37 cellular contexts compared by ENCODE assay signal in genomic region chr14:24387014-24387355, GRCh38. TPM values are rescaled to one million over a fixed set of nuclear protein-coding genes. Genes with fewer than 3 reads are reported as not detected.
"Had no signal": no experiment of that assay in that cellular context is flagged by ENCODE, and none has a peak within 500 bp of the region (broad histone marks: within the 10 kb centered on the region; RNA-seq: fewer than 3 reads in every experiment).

No MANE protein-coding gene starts in this region.

- H3K4me3 Mint-ChIP-seq: activated B cell treated with CpG ODN at 0.5 μM for 24 hours; activated CD4-positive, alpha-beta memory T cell treated with anti-CD3 and anti-CD28 coated beads, Interleukin-2, amount 10 ng/mL, durations not matched to agents 7 days and 5 days; activated CD4-positive, alpha-beta T cell treated with anti-CD3 and anti-CD28 coated beads, Interleukin-2, amount 10 ng/mL, durations not matched to agents 7 days and 5 days; activated CD8-positive, alpha-beta memory T cell treated with anti-CD3 and anti-CD28 coated beads, Interleukin-2, amount 10 ng/mL, durations not matched to agents 7 days and 5 days; activated CD8-positive, alpha-beta T cell treated with anti-CD3 and anti-CD28 coated beads, Interleukin-2, amount 10 ng/mL, durations not matched to agents 7 days and 5 days; activated naive CD4-positive, alpha-beta T cell treated with anti-CD3 and anti-CD28 coated beads, Interleukin-2, amount 10 ng/mL, durations not matched to agents 7 days and 5 days; activated naive CD4-positive, alpha-beta T cell treated with anti-CD3 and anti-CD28 coated beads, Interleukin-2, amount 50 U/mL, for 24 hours; activated naive CD8-positive, alpha-beta T cell; activated naive CD8-positive, alpha-beta T cell treated with anti-CD3 and anti-CD28 coated beads, Interleukin-2, amount 10 ng/mL, durations not matched to agents 7 days and 5 days; activated naive CD8-positive, alpha-beta T cell treated with anti-CD3 and anti-CD28 coated beads, Interleukin-2, amount 50 U/mL, for 24 hours; activated T-cell treated with anti-CD3 and anti-CD28 coated beads, Interleukin-2, amount 50 U/mL, for 24 hours; brain; central memory CD8-positive, alpha-beta T cell; T-helper 1 cell treated with Interleukin-12 subunit alpha and Interleukin-12 subunit beta and Interleukin-4 antibody, amounts not matched to agents 30 μg/mL and 1 μg/mL, for 36 hours; T-helper 2 cell treated with Interferon-gamma antibody and Interleukin-4, amounts not matched to agents 5 μg/mL and 100 μg/mL, for 36 hours had no signal

- H3K36me3 Mint-ChIP-seq: activated CD8-positive, alpha-beta memory T cell treated with anti-CD3 and anti-CD28 coated beads, Interleukin-2, amount 10 ng/mL, durations not matched to agents 7 days and 5 days; activated naive CD4-positive, alpha-beta T cell treated with anti-CD3 and anti-CD28 coated beads, Interleukin-2, amount 10 ng/mL, durations not matched to agents 7 days and 5 days; activated naive CD4-positive, alpha-beta T cell treated with anti-CD3 and anti-CD28 coated beads, Interleukin-2, amount 50 U/mL, for 24 hours; activated naive CD8-positive, alpha-beta T cell; activated naive CD8-positive, alpha-beta T cell treated with anti-CD3 and anti-CD28 coated beads, Interleukin-2, amount 10 ng/mL, durations not matched to agents 7 days and 5 days; brain had no signal

- H3K27ac Mint-ChIP-seq: activated B cell treated with CpG ODN at 0.5 μM for 24 hours; activated CD4-positive, alpha-beta memory T cell treated with anti-CD3 and anti-CD28 coated beads, Interleukin-2, amount 10 ng/mL, durations not matched to agents 7 days and 5 days; activated CD4-positive, alpha-beta T cell treated with anti-CD3 and anti-CD28 coated beads, Interleukin-2, amount 10 ng/mL, durations not matched to agents 7 days and 5 days; activated CD8-positive, alpha-beta memory T cell treated with anti-CD3 and anti-CD28 coated beads, Interleukin-2, amount 10 ng/mL, durations not matched to agents 7 days and 5 days; activated CD8-positive, alpha-beta T cell treated with anti-CD3 and anti-CD28 coated beads, Interleukin-2, amount 10 ng/mL, durations not matched to agents 7 days and 5 days; activated naive CD4-positive, alpha-beta T cell treated with anti-CD3 and anti-CD28 coated beads, Interleukin-2, amount 10 ng/mL, durations not matched to agents 7 days and 5 days; activated naive CD4-positive, alpha-beta T cell treated with anti-CD3 and anti-CD28 coated beads, Interleukin-2, amount 50 U/mL, for 24 hours; activated naive CD8-positive, alpha-beta T cell treated with anti-CD3 and anti-CD28 coated beads, Interleukin-2, amount 10 ng/mL, durations not matched to agents 7 days and 5 days; activated naive CD8-positive, alpha-beta T cell treated with anti-CD3 and anti-CD28 coated beads, Interleukin-2, amount 50 U/mL, for 24 hours; activated T-cell treated with anti-CD3 and anti-CD28 coated beads, Interleukin-2, amount 50 U/mL, for 24 hours; activated T-helper 2 cell treated with anti-CD3 and anti-CD28 coated beads, Interferon-gamma antibody, Interleukin-2, Interleukin-4, amounts not matched to agents 10 μg/mL and 5 μg/mL and 100 μg/mL, durations not matched to agents 14 hours and 24 hours and 36 hours; T-helper 1 cell treated with Interleukin-12 subunit alpha and Interleukin-12 subunit beta and Interleukin-4 antibody, amounts not matched to agents 30 μg/mL and 1 μg/mL, for 36 hours; T-helper 2 cell treated with Interferon-gamma antibody and Interleukin-4, amounts not matched to agents 5 μg/mL and 100 μg/mL, for 36 hours had no signal

- H3K9me3 ChIP-seq: ascending aorta had no signal

- DNase-seq: activated B cell treated with CpG ODN at 0.5 μM for 24 hours; activated CD4-positive, alpha-beta memory T cell treated with anti-CD3 and anti-CD28 coated beads, Interleukin-2, amount 10 ng/mL, durations not matched to agents 7 days and 5 days; activated CD4-positive, alpha-beta T cell treated with anti-CD3 and anti-CD28 coated beads for 48 hours; activated CD4-positive, alpha-beta T cell treated with anti-CD3 and anti-CD28 coated beads, Interleukin-2, amount 10 ng/mL, durations not matched to agents 7 days and 5 days; activated CD4-positive, alpha-beta T cell treated with anti-CD3 and anti-CD28 coated beads, Interleukin-2, amount 50 U/mL, for 48 hours; activated CD4-positive, CD25-positive, alpha-beta regulatory T cell treated with anti-CD3 and anti-CD28 coated beads, Interleukin-2, amount 50 U/mL, for 72 hours; activated CD8-positive, alpha-beta memory T cell treated with anti-CD3 and anti-CD28 coated beads for 24 hours; activated CD8-positive, alpha-beta memory T cell treated with anti-CD3 and anti-CD28 coated beads, Interleukin-2, amount 10 ng/mL, durations not matched to agents 7 days and 5 days; activated CD8-positive, alpha-beta memory T cell treated with anti-CD3 and anti-CD28 coated beads, Interleukin-2, amount 50 U/mL, for 48 hours; activated CD8-positive, alpha-beta T cell treated with anti-CD3 and anti-CD28 coated beads, Interleukin-2, amount 10 ng/mL, durations not matched to agents 7 days and 5 days; activated effector memory CD4-positive, alpha-beta T cell treated with Interleukin-2 at 50 U/mL for 16 hours; activated gamma-delta T cell; activated naive CD4-positive, alpha-beta T cell treated with anti-CD3 and anti-CD28 coated beads, Interleukin-2, amount 10 ng/mL, durations not matched to agents 7 days and 5 days; activated naive CD4-positive, alpha-beta T cell treated with Interleukin-2 at 50 U/mL for 16 hours; activated naive CD8-positive, alpha-beta T cell treated with anti-CD3 and anti-CD28 coated beads, Interleukin-2, amount 10 ng/mL, durations not matched to agents 7 days and 5 days; activated naive CD8-positive, alpha-beta T cell treated with anti-CD3 and anti-CD28 coated beads, Interleukin-2, amount 50 U/mL, for 24 hours; activated T-cell treated with anti-CD3 and anti-CD28 coated beads, Interleukin-2, amount 50 U/mL, for 24 hours; activated T-cell treated with anti-CD3 and anti-CD28 coated beads, Interleukin-2, amount 50 U/mL, for 48 hours; amygdala; anterior cingulate cortex; caudate nucleus; cerebellar nuclear complex; T-helper 1 cell; T-helper 2 cell; T-helper 9 cell had no signal

- H3K4me1 ChIP-seq: ascending aorta had no signal

- H3K9me3 Mint-ChIP-seq: activated B cell treated with CpG ODN at 0.5 μM for 24 hours; activated CD4-positive, alpha-beta memory T cell treated with anti-CD3 and anti-CD28 coated beads, Interleukin-2, amount 10 ng/mL, durations not matched to agents 7 days and 5 days; activated CD4-positive, alpha-beta T cell treated with anti-CD3 and anti-CD28 coated beads, Interleukin-2, amount 10 ng/mL, durations not matched to agents 7 days and 5 days; activated naive CD4-positive, alpha-beta T cell treated with anti-CD3 and anti-CD28 coated beads, Interleukin-2, amount 10 ng/mL, durations not matched to agents 7 days and 5 days; activated naive CD4-positive, alpha-beta T cell treated with anti-CD3 and anti-CD28 coated beads, Interleukin-2, amount 50 U/mL, for 24 hours; activated naive CD8-positive, alpha-beta T cell treated with anti-CD3 and anti-CD28 coated beads, Interleukin-2, amount 10 ng/mL, durations not matched to agents 7 days and 5 days; activated naive CD8-positive, alpha-beta T cell treated with anti-CD3 and anti-CD28 coated beads, Interleukin-2, amount 50 U/mL, for 24 hours; activated T-cell treated with anti-CD3 and anti-CD28 coated beads, Interleukin-2, amount 50 U/mL, for 24 hours; activated T-helper 2 cell treated with anti-CD3 and anti-CD28 coated beads, Interferon-gamma antibody, Interleukin-2, Interleukin-4, amounts not matched to agents 10 μg/mL and 5 μg/mL and 100 μg/mL, durations not matched to agents 14 hours and 24 hours and 36 hours; brain; central memory CD8-positive, alpha-beta T cell; T-helper 1 cell treated with Interleukin-12 subunit alpha and Interleukin-12 subunit beta and Interleukin-4 antibody, amounts not matched to agents 30 μg/mL and 1 μg/mL, for 36 hours; T-helper 2 cell treated with Interferon-gamma antibody and Interleukin-4, amounts not matched to agents 5 μg/mL and 100 μg/mL, for 36 hours had no signal

- FAIRE-seq: bronchial epithelial cell, TTC549 had no signal

- H3K36me3 ChIP-seq: ascending aorta, cardiac muscle cell had no signal

- H3K27me3 ChIP-seq: ascending aorta, cardiac muscle cell had no signal

- H3K27ac ChIP-seq: ascending aorta, cardiac muscle cell, VCaP had no signal

- H3K4me3 ChIP-seq: ascending aorta, cardiac muscle cell had no signal

- ATAC-seq: activated CD8-positive, alpha-beta memory T cell treated with anti-CD3 and anti-CD28 coated beads, Interleukin-2, amount 10 ng/mL, durations not matched to agents 7 days and 5 days; activated CD8-positive, alpha-beta T cell treated with anti-CD3 and anti-CD28 coated beads, Interleukin-2, amount 10 ng/mL, durations not matched to agents 7 days and 5 days; activated naive CD8-positive, alpha-beta T cell treated with anti-CD3 and anti-CD28 coated beads, Interleukin-2, amount 50 U/mL, for 24 hours had no signal

- H3K4me1 Mint-ChIP-seq: activated B cell treated with CpG ODN at 0.5 μM for 24 hours; activated CD4-positive, alpha-beta memory T cell treated with anti-CD3 and anti-CD28 coated beads, Interleukin-2, amount 10 ng/mL, durations not matched to agents 7 days and 5 days; activated CD4-positive, alpha-beta T cell treated with anti-CD3 and anti-CD28 coated beads, Interleukin-2, amount 10 ng/mL, durations not matched to agents 7 days and 5 days; activated CD8-positive, alpha-beta memory T cell treated with anti-CD3 and anti-CD28 coated beads, Interleukin-2, amount 10 ng/mL, durations not matched to agents 7 days and 5 days; activated naive CD4-positive, alpha-beta T cell treated with anti-CD3 and anti-CD28 coated beads, Interleukin-2, amount 10 ng/mL, durations not matched to agents 7 days and 5 days; activated naive CD4-positive, alpha-beta T cell treated with anti-CD3 and anti-CD28 coated beads, Interleukin-2, amount 50 U/mL, for 24 hours; activated naive CD8-positive, alpha-beta T cell treated with anti-CD3 and anti-CD28 coated beads, Interleukin-2, amount 50 U/mL, for 24 hours; central memory CD8-positive, alpha-beta T cell had no signal

RNA-seq across cellular contexts. Expression of gene NFATC4, which starts 19.0 kb away (rescaled TPM):
- total RNA-seq: activated CD4-positive, alpha-beta memory T cell treated with anti-CD3 and anti-CD28 coated beads, Interleukin-2, amount 10 ng/mL, durations not matched to agents 7 days and 5 days; activated CD4-positive, alpha-beta T cell treated with anti-CD3 and anti-CD28 coated beads, Interleukin-2, amount 10 ng/mL, durations not matched to agents 7 days and 5 days; activated CD8-positive, alpha-beta T cell treated with anti-CD3 and anti-CD28 coated beads, Interleukin-2, amount 10 ng/mL, durations not matched to agents 7 days and 5 days; activated naive CD8-positive, alpha-beta T cell treated with anti-CD3 and anti-CD28 coated beads, Interleukin-2, amount 10 ng/mL, durations not matched to agents 7 days and 5 days had no signal

RNA-seq across cellular contexts. Expression of gene RIPK3, which starts 47.2 kb away (rescaled TPM):
- polyA plus RNA-seq: cardiac muscle cell had no signal
